In the genomic region with DNA sequence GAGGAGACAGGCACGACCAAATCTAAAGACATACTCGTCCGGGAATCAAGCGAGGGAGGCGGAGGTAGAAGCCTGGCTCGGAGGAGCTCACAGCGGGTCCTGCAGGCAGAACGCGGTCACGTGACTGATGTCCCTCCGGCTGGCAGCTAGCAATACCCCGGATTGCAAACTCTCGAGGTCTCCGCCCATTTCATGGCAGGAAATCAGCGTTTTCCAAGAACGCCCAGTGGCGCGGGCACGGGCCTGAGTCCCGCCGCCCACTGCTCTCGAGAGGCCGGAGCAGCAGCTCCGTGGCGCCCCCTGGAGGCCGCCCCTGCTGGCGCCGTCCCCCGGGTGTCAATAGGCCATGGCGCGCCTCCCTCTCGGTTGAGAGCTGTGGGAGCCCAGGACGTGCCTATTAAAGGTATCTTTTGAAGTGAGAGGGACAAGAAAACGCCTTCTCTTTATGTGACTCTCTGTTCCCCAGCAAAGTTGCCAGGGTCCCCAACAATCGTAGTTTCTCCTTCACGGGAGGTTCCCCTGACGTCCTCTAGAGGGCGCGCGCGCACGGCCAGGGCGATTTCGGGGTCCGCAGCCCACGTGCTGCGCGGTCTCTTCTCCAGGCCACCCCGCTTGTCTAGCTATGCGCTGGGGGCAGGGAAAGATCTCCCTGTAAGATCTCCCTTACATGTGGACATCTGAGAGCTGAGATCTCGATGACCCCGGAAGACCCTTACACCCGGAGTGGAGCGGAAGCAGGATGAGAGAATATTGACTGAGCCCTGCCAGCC, we compare ENCODE assay signal across 8 cellular contexts. TPM values are rescaled to one million over a fixed set of nuclear protein-coding genes. Genes with fewer than 3 reads are reported as not detected.
DNase-seq lines count a peak whose midpoint lies in the region; ATAC-seq and TF ChIP-seq lines count a peak whose summit lies in the region.

No MANE protein-coding gene starts in this region.

- H3K4me3 ChIP-seq in PC-3 (ENCODE audit: low read length), result peak overlapping the region; percentile 78
- peak overlapping the region; percentile 23 for H3K4me3 ChIP-seq in mononuclear cell (ENCODE audit: low read length)

- H3K27me3 ChIP-seq in PC-3 (ENCODE audit: low read length) (no peaks in the 10 kb centered on the region), mononuclear cell (ENCODE audit: insufficient read depth, low read length) (peaks cover 3% of the 10 kb centered on the region)

- H3K4me2 ChIP-seq in PC-3 (ENCODE audit: low read length), result peak overlapping the region; percentile 92

- peaks cover 10% of the 10 kb centered on the region for H3K4me1 Mint-ChIP-seq in activated T-cell treated with anti-CD3 and anti-CD28 coated beads, Interleukin-2, amount 50 U/mL, for 24 hours (ENCODE audit: low read depth)

- no peaks in the 10 kb centered on the region for H3K9me2 ChIP-seq in PC-3 (replicated peaks; ENCODE audit: low read length)

- no peaks in the 10 kb centered on the region for H3K9me3 Mint-ChIP-seq in activated T-cell treated with anti-CD3 and anti-CD28 coated beads, Interleukin-2, amount 50 U/mL, for 24 hours

- H3K36me3 Mint-ChIP-seq in activated T-cell treated with anti-CD3 and anti-CD28 coated beads, Interleukin-2, amount 50 U/mL, for 24 hours (ENCODE audit: low read depth), result no peaks in the 10 kb centered on the region

- peak overlapping the region; percentile 100 for H2AFZ ChIP-seq in PC-3 (ENCODE audit: low read length)

- no peaks in the 10 kb centered on the region for H4K20me1 ChIP-seq in PC-3 (ENCODE audit: low read length)

- POLR2A ChIA-PET in PC-3 (lab: Charles Lee; ENCODE audit: unreplicated experiment), result no interaction called here

- H3K27me3 Mint-ChIP-seq in activated T-cell treated with anti-CD3 and anti-CD28 coated beads, Interleukin-2, amount 50 U/mL, for 24 hours, result no peaks in the 10 kb centered on the region

- peak; percentile 99 for TF ChIP-seq CTCF in PC-3 (conservative IDR thresholded peaks at IDR 0.05; ENCODE audit: low read depth, low read length)

- peaks cover 4% of the 10 kb centered on the region; the same call in 1 of the 2 replicates for H3K36me3 ChIP-seq in PC-3 (ENCODE audit: low read depth, low read length)

- peak overlapping the region; percentile 79 for H3K4me3 Mint-ChIP-seq in activated T-cell treated with anti-CD3 and anti-CD28 coated beads, Interleukin-2, amount 50 U/mL, for 24 hours

- H3F3A ChIP-seq in PC-3 (ENCODE audit: low read length, unreplicated experiment), result no peaks in the 10 kb centered on the region

- DNase-seq in Caki2 (ENCODE audit: low read depth) (peak; percentile 95), KBM-7 (peak; percentile 94), PC-3 (peak; percentile 90), erythroblast (lab: John Stamatoyannopoulos, UW) (peak; percentile 80 to 86)
- peak; percentile 84 for DNase-seq in activated T-cell treated with anti-CD3 and anti-CD28 coated beads, Interleukin-2, amount 50 U/mL, for 24 hours
- DNase-seq in stimulated activated CD8-positive, alpha-beta memory T cell treated with anti-CD3 and anti-CD28 coated beads, Interleukin-15, amount 100 ng/mL, for 48 hours (ENCODE audit: low read depth in 2 of 2), result peak; percentile 55 to 65

- BruUV-seq in PC-3 (replicated peaks; lab: Mats Ljungman, UMichigan), result no TSS peak

- H3K27ac ChIP-seq in PC-3 (ENCODE audit: low read length), result no peak overlapping the region

- H3K4me1 ChIP-seq in PC-3 (ENCODE audit: insufficient read depth, low read length), result peaks cover 6% of the 10 kb centered on the region
- peaks cover 12% of the 10 kb centered on the region for H3K4me1 ChIP-seq in mononuclear cell (ENCODE audit: insufficient read depth, low read length)

- peak overlapping the region; percentile 75 for H3K9ac ChIP-seq in PC-3 (ENCODE audit: low read length)

- CTCF ChIA-PET in PC-3 (lab: Charles Lee), result interaction anchor here (0.6 to 1.4 kb wide), 8 partner anchors 11 to 477 kb away, joined by 3 to 10 read pairs (median 4); partner anchors contain the start of gene RBFOX2

- in situ Hi-C loops in Caki2 (cut with HindIII; ENCODE audit: low pct_unique_long_range_greater_than_20kb, low sequenced_read_pairs) (no loop called here), KBM-7 (cut with MboI; ENCODE audit: low pct_unique_long_range_greater_than_20kb, low sequenced_read_pairs) (no loop called here)

- no peaks in the 10 kb centered on the region for H3K79me2 ChIP-seq in PC-3 (ENCODE audit: low read length)

- intact Hi-C loops in PC-3 (cut with micrococcal nuclease), result loop anchor here (1.0 to 5.0 kb wide), 2 partner anchors 134 to 439 kb away; no protein-coding TSS in a partner anchor

- ATAC-seq in PC-3, result peak; percentile 85
- no peak for ATAC-seq in HG03175 (IDR thresholded peaks at IDR 0.05; ENCODE audit: unreplicated experiment)

- H3K9me3 ChIP-seq in PC-3 (ENCODE audit: low read length) (no peaks in the 10 kb centered on the region), mononuclear cell (ENCODE audit: low read depth, low read length) (no peaks in the 10 kb centered on the region)

- H3K27ac Mint-ChIP-seq in activated T-cell treated with anti-CD3 and anti-CD28 coated beads, Interleukin-2, amount 50 U/mL, for 24 hours, result peak overlapping the region; percentile 91

- TF ChIP-seq POLR2A in erythroblast (IDR thresholded peaks at IDR 0.05; ENCODE audit: low read length), result no peak

RNA-seq across cellular contexts. Expression of gene RBFOX2, which starts 37.3 kb away (rescaled TPM):
- total RNA-seq in Caki2 (2014; rRNA removed; shearing (Covaris generic); ENCODE audit: low replicate concordance), result 40.4 and 61.5 TPM in 2 replicates
- total RNA-seq in PC-3 (2014; rRNA removed) (75.1 and 82.5 TPM in 2 replicates), mononuclear cell (0.42 TPM)

Comparison
In these comparisons a context has a peak if more than half of its experiments do, and no peak if none do; other contexts are left out.
1. RNA of gene RBFOX2, which starts 37.3 kb away (total RNA-seq): 75.1 to 82.5 TPM in PC-3 and 40.4 to 61.5 TPM in Caki2; 0.42 TPM in mononuclear cell (single experiment); every median in the first group is over 10 times any median in the second.
2. Peak in every context shown above with its lines, with median percentiles within 50 percentile points of each other: DNase-seq.